ENCODE assay signal across 38 cellular contexts in the genomic region with DNA sequence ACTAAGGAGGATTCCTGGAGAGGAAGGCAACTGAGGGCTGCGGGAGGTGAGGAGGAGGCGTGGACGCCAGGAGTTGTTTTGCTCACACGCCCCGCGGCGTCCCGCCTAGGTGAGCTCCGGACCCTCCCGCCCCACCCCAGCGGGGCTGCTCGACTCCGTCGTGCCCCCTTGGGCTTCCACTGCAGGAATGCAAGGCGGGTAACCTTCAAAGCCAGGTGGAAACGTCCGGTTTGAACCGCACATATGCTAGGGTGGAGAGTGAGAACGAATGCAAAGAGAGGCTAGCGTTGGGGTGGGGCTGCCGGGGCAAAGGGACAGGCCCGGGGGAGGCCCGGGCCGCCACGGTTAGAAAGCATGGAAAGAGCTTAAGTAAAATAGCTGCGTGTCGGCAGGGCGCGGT. TPM values are rescaled to one million over a fixed set of nuclear protein-coding genes. Genes with fewer than 3 reads are reported as not detected.
"Had no signal": no experiment of that assay in that cellular context is flagged by ENCODE, and none has a peak within 500 bp of the region (broad histone marks: within the 10 kb centered on the region; RNA-seq: fewer than 3 reads in every experiment).

No MANE protein-coding gene starts in this region.

- H3K27ac Mint-ChIP-seq: activated CD8-positive, alpha-beta T cell treated with anti-CD3 and anti-CD28 coated beads for 36 hours; activated naive CD4-positive, alpha-beta T cell treated with anti-CD3 and anti-CD28 coated beads, Interleukin-2, amount 10 ng/mL, durations not matched to agents 7 days and 5 days; activated naive CD4-positive, alpha-beta T cell treated with anti-CD3 and anti-CD28 coated beads, Interleukin-2, amount 50 U/mL, for 72 hours; activated naive CD8-positive, alpha-beta T cell treated with anti-CD3 and anti-CD28 coated beads, Interleukin-2, amount 10 ng/mL, durations not matched to agents 7 days and 5 days; activated T-helper 17 cell treated with anti-CD3 and anti-CD28 coated beads, Interleukin-2, amount 50 U/mL, for 72 hours had no signal

- DNase-seq: activated CD4-positive, alpha-beta T cell treated with anti-CD3 and anti-CD28 coated beads for 1 hour; activated CD4-positive, alpha-beta T cell treated with anti-CD3 and anti-CD28 coated beads for 4 hours; activated CD4-positive, alpha-beta T cell treated with anti-CD3 and anti-CD28 coated beads, Interleukin-2, amount 50 U/mL, for 1 hour; activated CD4-positive, alpha-beta T cell treated with anti-CD3 and anti-CD28 coated beads, Interleukin-2, amount 50 U/mL, for 48 hours; activated CD8-positive, alpha-beta memory T cell treated with anti-CD3 and anti-CD28 coated beads for 24 hours; activated CD8-positive, alpha-beta T cell treated with anti-CD3 and anti-CD28 coated beads for 36 hours; activated effector memory CD4-positive, alpha-beta T cell treated with Interleukin-2 at 50 U/mL for 16 hours; activated naive CD4-positive, alpha-beta T cell; activated naive CD4-positive, alpha-beta T cell treated with anti-CD3 and anti-CD28 coated beads, Interleukin-2, amount 10 ng/mL, durations not matched to agents 7 days and 5 days; activated naive CD8-positive, alpha-beta T cell treated with anti-CD3 and anti-CD28 coated beads, Interleukin-2, amount 10 ng/mL, durations not matched to agents 7 days and 5 days; activated T-cell treated with anti-CD3 and anti-CD28 coated beads, Interleukin-2, amount 50 U/mL, for 4 hours; amniotic stem cell; anterior cingulate cortex; brain microvascular endothelial cell; dermis blood vessel endothelial cell; effector CD4-positive, alpha-beta T cell; esophagus squamous epithelium; foreskin melanocyte; heart right ventricle; T-helper 2 cell had no signal

- H3K4me2 ChIP-seq: hepatocyte had no signal

- H3K27ac ChIP-seq: brain microvascular endothelial cell, coronary artery, epithelial cell of prostate, esophagus squamous epithelium, gastroesophageal sphincter, heart right ventricle, hepatocyte had no signal

- H3K9me3 Mint-ChIP-seq: activated CD8-positive, alpha-beta T cell treated with anti-CD3 and anti-CD28 coated beads for 36 hours; activated naive CD4-positive, alpha-beta T cell treated with anti-CD3 and anti-CD28 coated beads, Interleukin-2, amount 10 ng/mL, durations not matched to agents 7 days and 5 days; activated naive CD4-positive, alpha-beta T cell treated with anti-CD3 and anti-CD28 coated beads, Interleukin-2, amount 50 U/mL, for 72 hours; activated naive CD8-positive, alpha-beta T cell treated with anti-CD3 and anti-CD28 coated beads, Interleukin-2, amount 10 ng/mL, durations not matched to agents 7 days and 5 days; activated T-cell treated with anti-CD3 and anti-CD28 coated beads, Interleukin-2, amount 50 U/mL, for 4 hours; activated T-helper 17 cell treated with anti-CD3 and anti-CD28 coated beads, Interleukin-2, amount 50 U/mL, for 72 hours; central memory CD8-positive, alpha-beta T cell had no signal

- H3K4me3 Mint-ChIP-seq: activated CD8-positive, alpha-beta T cell treated with anti-CD3 and anti-CD28 coated beads for 36 hours; activated naive CD4-positive, alpha-beta T cell treated with anti-CD3 and anti-CD28 coated beads, Interleukin-2, amount 10 ng/mL, durations not matched to agents 7 days and 5 days; activated naive CD8-positive, alpha-beta T cell treated with anti-CD3 and anti-CD28 coated beads, Interleukin-2, amount 10 ng/mL, durations not matched to agents 7 days and 5 days; activated T-cell treated with anti-CD3 and anti-CD28 coated beads, Interleukin-2, amount 50 U/mL, for 4 hours; activated T-helper 17 cell treated with anti-CD3 and anti-CD28 coated beads, Interleukin-2, amount 50 U/mL, for 72 hours; central memory CD8-positive, alpha-beta T cell had no signal

- H3K36me3 ChIP-seq: brain microvascular endothelial cell, esophagus squamous epithelium, gastroesophageal sphincter, heart right ventricle had no signal

- H3K4me1 Mint-ChIP-seq: activated naive CD4-positive, alpha-beta T cell treated with anti-CD3 and anti-CD28 coated beads, Interleukin-2, amount 10 ng/mL, durations not matched to agents 7 days and 5 days; activated naive CD8-positive, alpha-beta T cell treated with anti-CD3 and anti-CD28 coated beads, Interleukin-2, amount 10 ng/mL, durations not matched to agents 7 days and 5 days; activated T-helper 17 cell treated with anti-CD3 and anti-CD28 coated beads, Interleukin-2, amount 50 U/mL, for 72 hours; central memory CD8-positive, alpha-beta T cell had no signal

- ATAC-seq: activated CD8-positive, alpha-beta T cell treated with anti-CD3 and anti-CD28 coated beads for 36 hours; activated naive CD4-positive, alpha-beta T cell treated with anti-CD3 and anti-CD28 coated beads, Interleukin-2, amount 50 U/mL, for 72 hours; activated T-cell treated with anti-CD3 and anti-CD28 coated beads, Interleukin-2, amount 50 U/mL, for 4 hours; activated T-helper 17 cell treated with anti-CD3 and anti-CD28 coated beads, Interleukin-2, amount 50 U/mL, for 72 hours; gastroesophageal sphincter; heart right ventricle had no signal

- H3K4me3 ChIP-seq: coronary artery, esophagus squamous epithelium, gastroesophageal sphincter, heart right ventricle, hepatocyte had no signal

- H3K36me3 Mint-ChIP-seq: activated naive CD4-positive, alpha-beta T cell treated with anti-CD3 and anti-CD28 coated beads, Interleukin-2, amount 10 ng/mL, durations not matched to agents 7 days and 5 days; activated naive CD4-positive, alpha-beta T cell treated with anti-CD3 and anti-CD28 coated beads, Interleukin-2, amount 50 U/mL, for 72 hours; activated naive CD8-positive, alpha-beta T cell treated with anti-CD3 and anti-CD28 coated beads, Interleukin-2, amount 10 ng/mL, durations not matched to agents 7 days and 5 days had no signal

- H3K27me3 Mint-ChIP-seq: activated CD8-positive, alpha-beta T cell treated with anti-CD3 and anti-CD28 coated beads for 36 hours; activated naive CD4-positive, alpha-beta T cell treated with anti-CD3 and anti-CD28 coated beads, Interleukin-2, amount 10 ng/mL, durations not matched to agents 7 days and 5 days; activated T-helper 17 cell treated with anti-CD3 and anti-CD28 coated beads, Interleukin-2, amount 50 U/mL, for 72 hours; central memory CD8-positive, alpha-beta T cell had no signal

- H3K9me3 ChIP-seq: esophagus squamous epithelium, gastroesophageal sphincter, heart right ventricle had no signal

- H2AFZ ChIP-seq: hepatocyte had no signal

- H3K27me3 ChIP-seq: brain microvascular endothelial cell, esophagus squamous epithelium, gastroesophageal sphincter, hepatocyte had no signal

- H3K4me1 ChIP-seq: esophagus squamous epithelium, gastroesophageal sphincter, heart right ventricle had no signal

RNA-seq across cellular contexts. Expression of a gene that starts 5.4 kb away (rescaled TPM):
- total RNA-seq: activated CD8-positive, alpha-beta T cell treated with anti-CD3 and anti-CD28 coated beads for 36 hours; activated naive CD4-positive, alpha-beta T cell treated with anti-CD3 and anti-CD28 coated beads, Interleukin-2, amount 50 U/mL, for 72 hours; activated naive CD8-positive, alpha-beta T cell treated with anti-CD3 and anti-CD28 coated beads, Interleukin-2, amount 10 ng/mL, durations not matched to agents 7 days and 5 days; activated T-cell treated with anti-CD3 and anti-CD28 coated beads, Interleukin-2, amount 50 U/mL, for 4 hours; activated T-helper 17 cell treated with anti-CD3 and anti-CD28 coated beads, Interleukin-2, amount 50 U/mL, for 72 hours; astrocyte; bronchial epithelial cell; cardiac septum; cerebellum; dermis blood vessel endothelial cell; endothelial cell of umbilical vein; esophagus squamous epithelium; fibroblast of lung; fibroblast of villous mesenchyme; gastroesophageal sphincter; glomerular endothelial cell; heart right ventricle; T-helper 1 cell treated with Interleukin-12 subunit alpha and Interleukin-12 subunit beta and Interleukin-4 antibody, amounts not matched to agents 30 ng/mL and 1 ng/mL, for 36 hours had no signal
- polyA plus RNA-seq: adipose tissue, endothelial cell of umbilical vein, esophagus, fibroblast of lung, heart right ventricle had no signal

RNA-seq across cellular contexts. Expression of a gene that starts 10.3 kb away (rescaled TPM):
- total RNA-seq: activated CD8-positive, alpha-beta T cell treated with anti-CD3 and anti-CD28 coated beads for 36 hours; activated naive CD4-positive, alpha-beta T cell treated with anti-CD3 and anti-CD28 coated beads, Interleukin-2, amount 50 U/mL, for 72 hours; activated naive CD8-positive, alpha-beta T cell treated with anti-CD3 and anti-CD28 coated beads, Interleukin-2, amount 10 ng/mL, durations not matched to agents 7 days and 5 days; activated T-cell treated with anti-CD3 and anti-CD28 coated beads, Interleukin-2, amount 50 U/mL, for 4 hours; activated T-helper 17 cell treated with anti-CD3 and anti-CD28 coated beads, Interleukin-2, amount 50 U/mL, for 72 hours; astrocyte; bronchial epithelial cell; cerebellum; esophagus squamous epithelium; fibroblast of lung; fibroblast of villous mesenchyme; gastroesophageal sphincter; hepatocyte; T-helper 1 cell treated with Interleukin-12 subunit alpha and Interleukin-12 subunit beta and Interleukin-4 antibody, amounts not matched to agents 30 ng/mL and 1 ng/mL, for 36 hours had no signal
- polyA plus RNA-seq: fibroblast of lung had no signal

RNA-seq across cellular contexts. Expression of a gene that starts 40.1 kb away (rescaled TPM):
- total RNA-seq: activated CD8-positive, alpha-beta T cell treated with anti-CD3 and anti-CD28 coated beads for 36 hours; activated naive CD4-positive, alpha-beta T cell treated with anti-CD3 and anti-CD28 coated beads, Interleukin-2, amount 50 U/mL, for 72 hours; activated naive CD8-positive, alpha-beta T cell treated with anti-CD3 and anti-CD28 coated beads, Interleukin-2, amount 10 ng/mL, durations not matched to agents 7 days and 5 days; activated T-cell treated with anti-CD3 and anti-CD28 coated beads, Interleukin-2, amount 50 U/mL, for 4 hours; activated T-helper 17 cell treated with anti-CD3 and anti-CD28 coated beads, Interleukin-2, amount 50 U/mL, for 72 hours; astrocyte; bronchial epithelial cell; cardiac septum; cerebellum; dermis blood vessel endothelial cell; endothelial cell of umbilical vein; esophagus squamous epithelium; fibroblast of lung; fibroblast of villous mesenchyme; gastroesophageal sphincter; glomerular endothelial cell; heart right ventricle; T-helper 1 cell treated with Interleukin-12 subunit alpha and Interleukin-12 subunit beta and Interleukin-4 antibody, amounts not matched to agents 30 ng/mL and 1 ng/mL, for 36 hours had no signal
- polyA plus RNA-seq: adipose tissue, endothelial cell of umbilical vein, esophagus, fibroblast of lung, heart right ventricle had no signal

RNA-seq across cellular contexts. Expression of a gene that starts 41.3 kb away (rescaled TPM):
- total RNA-seq: activated CD8-positive, alpha-beta T cell treated with anti-CD3 and anti-CD28 coated beads for 36 hours; activated naive CD4-positive, alpha-beta T cell treated with anti-CD3 and anti-CD28 coated beads, Interleukin-2, amount 50 U/mL, for 72 hours; activated naive CD8-positive, alpha-beta T cell treated with anti-CD3 and anti-CD28 coated beads, Interleukin-2, amount 10 ng/mL, durations not matched to agents 7 days and 5 days; activated T-cell treated with anti-CD3 and anti-CD28 coated beads, Interleukin-2, amount 50 U/mL, for 4 hours; activated T-helper 17 cell treated with anti-CD3 and anti-CD28 coated beads, Interleukin-2, amount 50 U/mL, for 72 hours; astrocyte; bronchial epithelial cell; cardiac septum; cerebellum; dermis blood vessel endothelial cell; endothelial cell of umbilical vein; esophagus squamous epithelium; fibroblast of lung; fibroblast of villous mesenchyme; gastroesophageal sphincter; glomerular endothelial cell; heart right ventricle; hepatocyte; T-helper 1 cell treated with Interleukin-12 subunit alpha and Interleukin-12 subunit beta and Interleukin-4 antibody, amounts not matched to agents 30 ng/mL and 1 ng/mL, for 36 hours had no signal
- polyA plus RNA-seq: adipose tissue, endothelial cell of umbilical vein, esophagus, fibroblast of lung, heart right ventricle, hepatocyte had no signal

RNA-seq across cellular contexts. Expression of a gene that starts 59.2 kb away (rescaled TPM):
- total RNA-seq: activated CD8-positive, alpha-beta T cell treated with anti-CD3 and anti-CD28 coated beads for 36 hours; activated naive CD4-positive, alpha-beta T cell treated with anti-CD3 and anti-CD28 coated beads, Interleukin-2, amount 50 U/mL, for 72 hours; activated naive CD8-positive, alpha-beta T cell treated with anti-CD3 and anti-CD28 coated beads, Interleukin-2, amount 10 ng/mL, durations not matched to agents 7 days and 5 days; activated T-cell treated with anti-CD3 and anti-CD28 coated beads, Interleukin-2, amount 50 U/mL, for 4 hours; activated T-helper 17 cell treated with anti-CD3 and anti-CD28 coated beads, Interleukin-2, amount 50 U/mL, for 72 hours; astrocyte; bronchial epithelial cell; cardiac septum; cerebellum; dermis blood vessel endothelial cell; endothelial cell of umbilical vein; esophagus squamous epithelium; fibroblast of lung; fibroblast of villous mesenchyme; gastroesophageal sphincter; glomerular endothelial cell; heart right ventricle; hepatocyte; T-helper 1 cell treated with Interleukin-12 subunit alpha and Interleukin-12 subunit beta and Interleukin-4 antibody, amounts not matched to agents 30 ng/mL and 1 ng/mL, for 36 hours had no signal
- polyA plus RNA-seq: adipose tissue, endothelial cell of umbilical vein, esophagus, fibroblast of lung, heart right ventricle, hepatocyte had no signal
